9 cellular contexts compared by ENCODE assay signal in genomic region chr4:138897818-138898226, GRCh38.
DNase-seq lines count a peak whose midpoint lies in the region; ATAC-seq, FAIRE-seq and TF ChIP-seq lines count a peak whose summit lies in the region.
"Had no signal": no experiment of that assay in that cellular context is flagged by ENCODE, and none has a peak within 500 bp of the region (broad histone marks: within the 10 kb centered on the region; RNA-seq: fewer than 3 reads in every experiment).

No MANE protein-coding gene starts in this region.

- no peak overlapping the region for H3K4me3 ChIP-seq in astrocyte of the spinal cord (ENCODE audit: low read depth, low read length)
- H3K4me3 ChIP-seq: heart right ventricle had no signal

- TF ChIP-seq CTCF in astrocyte of the spinal cord (IDR thresholded peaks at IDR 0.05; ENCODE audit: low read depth, low read length) (no peak), GM10266 (IDR thresholded peaks at IDR 0.05; ENCODE audit: control insufficient read depth, insufficient read depth, low read depth, missing control alignments) (no peak)

- TF ChIP-seq POLR2A in GM12892 (IDR thresholded peaks at IDR 0.05; ENCODE audit: low read depth, low read length): no peak

- ATAC-seq in GM19035 (IDR thresholded peaks at IDR 0.05; ENCODE audit: unreplicated experiment): no peak

- in situ Hi-C loops in G401 (cut with HindIII; ENCODE audit: low sequenced_read_pairs): no loop called here
- in situ Hi-C loops in astrocyte of the spinal cord (cut with HindIII; ENCODE audit: low sequenced_read_pairs): no loop called here

- DNase-seq in G401 (ENCODE audit: low spot score): peak; percentile 22
- DNase-seq in M059J (ENCODE audit: low read depth): peak; percentile 94
- peak; percentile 56 for DNase-seq in astrocyte of the spinal cord (ENCODE audit: low read depth, low spot score)
- DNase-seq in myocyte (ENCODE audit: low read depth): peak; percentile 43
- no peak for DNase-seq in GM10266 (ENCODE audit: extremely low spot score)
- no peak for DNase-seq in HuH-7.5 (ENCODE audit: low spot score)
- DNase-seq in GM12892 (ENCODE audit: insufficient read length): no peak
- DNase-seq: heart right ventricle had no signal

- no peak for FAIRE-seq in GM12892 (lab: Jason Lieb, UNC)

Comparison
In these comparisons a context has a peak if more than half of its experiments do, and no peak if none do; other contexts are left out.
1. DNase-seq: peak in G401 (single experiment), M059J (single experiment), astrocyte of the spinal cord (single experiment) and myocyte (single experiment); none in GM10266 (single experiment), HuH-7.5 (single experiment) and GM12892 (single experiment).